ENCODE assay signal across 8 cellular contexts in the genomic region with DNA sequence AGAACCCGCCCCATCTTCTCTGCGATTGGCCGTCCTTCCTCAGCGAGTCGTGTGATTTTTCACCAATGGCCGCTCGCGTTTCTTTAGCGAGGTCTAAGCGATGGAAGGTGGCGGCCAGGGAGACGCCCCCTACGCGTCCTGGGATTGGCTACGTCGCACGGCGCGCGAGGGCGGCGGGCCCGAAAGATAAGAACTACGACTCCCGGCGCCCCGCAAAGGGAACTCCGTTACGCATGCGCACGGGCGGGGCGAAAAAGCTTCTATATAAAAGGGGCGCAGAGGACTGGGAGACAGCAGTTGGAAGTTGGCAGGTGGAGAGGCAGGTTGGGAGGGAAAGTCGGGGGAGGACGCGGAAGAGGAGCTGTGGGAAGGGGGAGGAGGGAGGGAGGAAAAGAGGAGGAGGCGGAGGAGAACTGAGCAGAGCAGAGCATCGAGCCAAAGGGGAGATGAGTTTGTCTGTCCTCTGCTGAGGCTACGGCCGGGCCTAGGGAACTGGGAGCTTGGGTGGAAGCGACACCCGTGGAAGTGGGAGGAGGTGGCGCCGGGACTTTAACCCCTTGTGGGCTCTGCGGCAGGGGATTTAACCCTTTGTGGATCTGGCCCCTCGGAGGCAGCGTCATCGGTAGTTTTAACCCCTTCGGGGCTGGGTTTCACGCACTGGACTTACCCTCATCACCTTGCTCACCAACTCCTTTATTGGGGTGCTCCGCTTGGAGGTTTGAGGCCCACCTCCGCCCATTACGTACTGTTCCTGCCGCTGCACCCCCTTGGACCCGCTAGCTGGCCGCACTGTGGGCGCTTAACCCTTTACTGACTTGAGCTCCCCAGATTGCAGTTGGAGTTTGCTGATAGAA. TPM values are rescaled to one million over a fixed set of nuclear protein-coding genes. Genes with fewer than 3 reads are reported as not detected.
A peak's percentile ranks its signal among the peaks of the same experiment; 100 is the strongest.
DNase-seq lines count a peak whose midpoint lies in the region; FAIRE-seq and TF ChIP-seq lines count a peak whose summit lies in the region.

TSS of gene HEXIM1 (plus strand) at position 293 of the 854 bp plus-strand sequence. CDS start 716 bp downstream, outside the sequence.

- peak within 1 kb of the TSS; percentile 79 for H2AK5ac ChIP-seq in neuronal stem cell (ENCODE audit: low read depth, low read length)

- H3K27me3 Mint-ChIP-seq in HFFc6 (ENCODE audit: insufficient read depth) = peaks cover 21% of the 10 kb centered on the region
- H3K27me3 Mint-ChIP-seq in activated naive CD4-positive, alpha-beta T cell treated with anti-CD3 and anti-CD28 coated beads, Interleukin-2, amount 10 ng/mL, durations not matched to agents 7 days and 5 days = peaks cover 17% of the 10 kb centered on the region

- no peak within 1 kb of the TSS for H3K4ac ChIP-seq in neuronal stem cell (ENCODE audit: low read length)

- no peaks in the 10 kb centered on the region for H3K9me3 ChIP-seq in SK-N-MC (ENCODE audit: low read depth, low read length)
- no peaks in the 10 kb centered on the region for H3K9me3 ChIP-seq in neuronal stem cell (replicated peaks in 1 of 2; ENCODE audit: control insufficient read depth in 2 of 2, insufficient read depth in 1 of 2, low read depth in 1 of 2, low read length in 2 of 2)

- peak within 1 kb of the TSS; percentile 84 for H3K4me2 ChIP-seq in neuronal stem cell (ENCODE audit: insufficient read depth, low read length, poor library complexity, severe bottlenecking)

- H3K4me3 ChIP-seq in NB4 (ENCODE audit: low read depth, low read length) (peak within 1 kb of the TSS; percentile 86), SK-N-MC (peak within 1 kb of the TSS; percentile 97), neuronal stem cell (ENCODE audit: low read length in 2 of 2) (peak within 1 kb of the TSS; percentile 96 to 98)

- H3K27me3 ChIP-seq in neuronal stem cell (ENCODE audit: control insufficient read depth in 3 of 3, insufficient read depth in 3 of 3, low read depth in 1 of 3, low read length in 3 of 3) = no peaks in the 10 kb centered on the region

- no CpG with 5 or more reads among the region's 58 CpGs for WGBS in neuronal stem cell (ENCODE audit: extremely low coverage in 2 of 2, insufficient read length in 2 of 2, insufficient replicate concordance in 1 of 2), 2 donors

- H2BK15ac ChIP-seq in neuronal stem cell (ENCODE audit: low read length) = no peak within 1 kb of the TSS

- CTCF ChIA-PET in activated naive CD4-positive, alpha-beta T cell treated with anti-CD3 and anti-CD28 coated beads, Interleukin-2, amount 10 ng/mL, durations not matched to agents 7 days and 5 days (lab: Charles Lee) = interaction anchor here (1.0 to 9.6 kb wide), 10 partner anchors 12 to 236 kb away, joined by 3 to 172 read pairs (median 13); partner anchors contain the start of genes ACBD4 and HEXIM2

- DNase-seq in GM03348 (ENCODE audit: low spot score) = peak; percentile 97
- peak; percentile 100 for DNase-seq in HFFc6
- peak; percentile 99 for DNase-seq in NB4 (ENCODE audit: low read depth)
- peak; percentile 98 for DNase-seq in SK-N-MC (ENCODE audit: low read depth, low spot score)
- DNase-seq in activated naive CD4-positive, alpha-beta T cell treated with anti-CD3 and anti-CD28 coated beads, Interleukin-2, amount 10 ng/mL, durations not matched to agents 7 days and 5 days = peak; percentile 99
- peak; percentile 93 to 94 for DNase-seq in frontal cortex (ENCODE audit: low spot score in 2 of 2)
- DNase-seq in neuronal stem cell (ENCODE audit: low spot score) = peak; percentile 100

- no peak within 1 kb of the TSS for H2BK12ac ChIP-seq in neuronal stem cell (ENCODE audit: low read length)

- H3K4me1 Mint-ChIP-seq in HFFc6 (ENCODE audit: low read depth) = peaks cover 38% of the 10 kb centered on the region
- H3K4me1 Mint-ChIP-seq in activated naive CD4-positive, alpha-beta T cell treated with anti-CD3 and anti-CD28 coated beads, Interleukin-2, amount 10 ng/mL, durations not matched to agents 7 days and 5 days = peaks cover 56% of the 10 kb centered on the region

- peak; percentile 90 for FAIRE-seq in frontal cortex (lab: Jason Lieb, UNC)

- H3K27ac ChIP-seq in SK-N-MC (peak within 1 kb of the TSS; percentile 100), neuronal stem cell (replicated peaks; ENCODE audit: low read length) (peak within 1 kb of the TSS; percentile 96)

- H3K18ac ChIP-seq in neuronal stem cell (ENCODE audit: low read length) = peak within 1 kb of the TSS; percentile 99

- peaks cover 9 to 19% of the 10 kb centered on the region in 2 donors for H3K4me1 ChIP-seq in neuronal stem cell (ENCODE audit: control insufficient read depth in 2 of 2, insufficient read depth in 1 of 2, low read depth in 1 of 2, low read length in 2 of 2)

- H3K4me3 Mint-ChIP-seq in HFFc6 = peak within 1 kb of the TSS; percentile 96
- H3K4me3 Mint-ChIP-seq in activated naive CD4-positive, alpha-beta T cell treated with anti-CD3 and anti-CD28 coated beads, Interleukin-2, amount 10 ng/mL, durations not matched to agents 7 days and 5 days = peak within 1 kb of the TSS; percentile 99

- peaks cover 5% of the 10 kb centered on the region for H3K9me3 Mint-ChIP-seq in HFFc6
- no peaks in the 10 kb centered on the region for H3K9me3 Mint-ChIP-seq in activated naive CD4-positive, alpha-beta T cell treated with anti-CD3 and anti-CD28 coated beads, Interleukin-2, amount 10 ng/mL, durations not matched to agents 7 days and 5 days

- H3K79me1 ChIP-seq in neuronal stem cell (ENCODE audit: low read depth, low read length) = peaks cover 5% of the 10 kb centered on the region

- H3K36me3 ChIP-seq in SK-N-MC (ENCODE audit: insufficient read depth, low read length) (no peaks in the 10 kb centered on the region), neuronal stem cell (replicated peaks in 1 of 2; ENCODE audit: control insufficient read depth in 2 of 2, insufficient read depth in 2 of 2, low read length in 2 of 2) (peaks cover 0 to 4% of the 10 kb centered on the region in 2 donors)

- H2AFZ ChIP-seq in neuronal stem cell (ENCODE audit: low read length) = peak within 1 kb of the TSS; percentile 84

- no peak within 1 kb of the TSS for H4K8ac ChIP-seq in neuronal stem cell (ENCODE audit: low read depth, low read length)

- H4K91ac ChIP-seq in neuronal stem cell (ENCODE audit: low read depth, low read length, poor library complexity) = no peak within 1 kb of the TSS

- peaks cover 38% of the 10 kb centered on the region for H3K36me3 Mint-ChIP-seq in HFFc6 (ENCODE audit: low read depth)
- H3K36me3 Mint-ChIP-seq in activated naive CD4-positive, alpha-beta T cell treated with anti-CD3 and anti-CD28 coated beads, Interleukin-2, amount 10 ng/mL, durations not matched to agents 7 days and 5 days = peaks cover 22% of the 10 kb centered on the region

- TF ChIP-seq CTCF in HFFc6 (IDR thresholded peaks at IDR 0.05) = no peak
- TF ChIP-seq CTCF in NB4 (IDR thresholded peaks at IDR 0.05; ENCODE audit: low read depth, low read length) = no peak
- no peak for TF ChIP-seq CTCF in subcutaneous adipose tissue (IDR thresholded peaks at IDR 0.05; ENCODE audit: low read depth)

- TF ChIP-seq POLR2A in NB4 (IDR thresholded peaks at IDR 0.05; ENCODE audit: extremely low read depth, insufficient read length) = peak; percentile 100

- H3K9ac ChIP-seq in SK-N-MC (ENCODE audit: insufficient read length) (peak within 1 kb of the TSS; percentile 100), neuronal stem cell (ENCODE audit: low read depth, low read length, poor library complexity) (peak within 1 kb of the TSS; percentile 94)

- H3K14ac ChIP-seq in neuronal stem cell (ENCODE audit: low read length) = peak within 1 kb of the TSS; percentile 75

- peak within 1 kb of the TSS; percentile 96 for H2BK5ac ChIP-seq in neuronal stem cell (ENCODE audit: low read length)

- H3K23ac ChIP-seq in neuronal stem cell (ENCODE audit: low read depth, low read length, poor library complexity) = peak within 1 kb of the TSS; percentile 100

- H3K27ac Mint-ChIP-seq in HFFc6 = peak within 1 kb of the TSS; percentile 100
- H3K27ac Mint-ChIP-seq in activated naive CD4-positive, alpha-beta T cell treated with anti-CD3 and anti-CD28 coated beads, Interleukin-2, amount 10 ng/mL, durations not matched to agents 7 days and 5 days = peak within 1 kb of the TSS; percentile 100

- H2BK120ac ChIP-seq in neuronal stem cell (ENCODE audit: low read depth, low read length) = no peak within 1 kb of the TSS

RNA-seq across cellular contexts. Expression of gene HEXIM1, which starts in this region (rescaled TPM):
- 10 to 100 TPM; 31.8 to 42.0 (median 34.5) TPM for total RNA-seq in HFFc6 (2021; fragmentation: NEBNext Ultra II Directional; extraction: Animal tissue kit (Norgen Biotek cat#: 25700))
- total RNA-seq in frontal cortex = 8.6 TPM
- 21.6 TPM for polyA plus RNA-seq in neuronal stem cell (2013, experiment 1 of 2)
- polyA plus RNA-seq in neuronal stem cell (2013, experiment 2 of 2) = 22.5 TPM
- 10 to 100 TPM; 14.5 to 20.5 (median 16.1) TPM for total RNA-seq in subcutaneous adipose tissue

Comparison
In these comparisons a context has a peak if more than half of its experiments do, and no peak if none do; other contexts are left out.
1. Peak in every context shown above with its lines: DNase-seq, H3K4me3 ChIP-seq and H3K27ac ChIP-seq.